In genomic region chr10:24254180-24254579, GRCh38 we compare ENCODE assay signal across 1 cellular context.
TF ChIP-seq lines count a peak whose summit lies in the region.

No MANE protein-coding gene starts in this region.

TF ChIP-seq in SK-N-SH, 30 proteins besides CTCF, POLR2A, EP300 and RAD21 (continued from another document):
- TF ChIP-seq IRF3 (IDR thresholded peaks at IDR 0.05; ENCODE audit: low read depth, low read length) (no peak), NFIC (IDR thresholded peaks at IDR 0.05; ENCODE audit: borderline replicate concordance) (peak; percentile 78), TCF12 (IDR thresholded peaks at IDR 0.05) (peak; percentile 60; the same call in 1 of the 2 replicates), JUND (IDR thresholded peaks at IDR 0.05) (no peak; the same call in 1 of the 2 replicates), GABPA (IDR thresholded peaks at IDR 0.05; ENCODE audit: low read depth) (no peak), TAF1 (IDR thresholded peaks at IDR 0.05; ENCODE audit: borderline replicate concordance, low read depth, low read length) (no peak), PBX3 (IDR thresholded peaks at IDR 0.05) (peak; percentile 61), SMC3 (IDR thresholded peaks at IDR 0.05; ENCODE audit: low read depth, low read length) (no peak), EZH2phosphoT487 (IDR thresholded peaks at IDR 0.05; ENCODE audit: borderline replicate concordance, low read depth) (no peak), ZBTB33 (IDR thresholded peaks at IDR 0.05; ENCODE audit: borderline replicate concordance, low read depth) (no peak), USF1 (IDR thresholded peaks at IDR 0.05; ENCODE audit: borderline replicate concordance, low read depth) (no peak), POLR2AphosphoS5 (IDR thresholded peaks at IDR 0.05; ENCODE audit: low read depth, low read length) (no peak), REST (IDR thresholded peaks at IDR 0.05; ENCODE audit: low read depth, low read length) (peak; percentile 20; the same call in 1 of the 2 replicates), USF2 (IDR thresholded peaks at IDR 0.05; ENCODE audit: borderline replicate concordance, low read depth, low read length) (no peak), GATA2 (CRISPR knock-in tag; IDR thresholded peaks at IDR 0.05) (no peak), MAX (IDR thresholded peaks at IDR 0.05; ENCODE audit: low read depth) (peak; percentile 42; the same call in 1 of the 2 replicates), FOXM1 (IDR thresholded peaks at IDR 0.05; ENCODE audit: low read depth) (no peak), ELF1 (IDR thresholded peaks at IDR 0.05) (0 out of 2 replicates have a peak, but pooled peaks have one; percentile 15)
